10 cellular contexts compared by ENCODE assay signal in the genomic region with DNA sequence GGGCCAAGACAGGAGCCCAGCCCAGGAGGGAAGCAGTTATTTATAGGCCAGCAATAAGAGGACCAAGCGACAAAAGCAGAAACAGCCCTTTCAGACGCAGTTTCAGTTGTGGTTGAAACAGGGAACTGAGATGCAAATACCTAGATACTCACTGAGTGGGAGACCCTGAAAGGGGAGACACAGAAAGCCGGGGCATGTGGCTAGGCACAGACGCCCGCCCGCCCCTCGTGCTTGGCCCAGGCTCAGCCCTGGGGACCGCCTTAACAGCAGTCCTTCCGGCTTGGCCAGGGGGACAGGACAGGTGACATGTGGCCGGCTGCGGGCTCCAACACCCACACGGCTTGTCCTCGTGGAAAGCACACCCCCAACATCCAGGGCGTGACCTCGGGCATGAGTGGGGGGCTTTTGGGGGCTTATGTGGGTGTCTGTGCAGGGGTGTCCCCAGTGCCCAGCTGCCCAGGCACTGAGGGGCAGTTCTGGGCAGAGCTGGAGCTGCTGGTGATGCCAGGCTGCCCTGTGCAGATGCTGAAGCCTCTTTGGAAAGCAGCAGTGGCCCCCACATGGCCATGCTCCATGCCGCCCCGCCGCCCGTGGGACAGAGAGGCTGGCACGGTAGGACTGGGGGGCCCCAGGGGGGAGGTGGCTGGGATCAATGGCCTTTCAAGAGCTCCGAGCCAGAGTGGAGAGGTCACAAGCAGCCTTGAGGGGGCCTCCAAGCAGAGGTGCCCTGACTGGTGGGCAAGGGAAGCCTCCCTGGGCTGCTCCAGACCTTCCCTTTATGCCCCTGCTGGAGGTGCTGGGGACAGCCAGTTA. TPM values are rescaled to one million over a fixed set of nuclear protein-coding genes. Genes with fewer than 3 reads are reported as not detected.
DNase-seq lines count a peak whose midpoint lies in the region; ATAC-seq and TF ChIP-seq lines count a peak whose summit lies in the region.
"Had no signal": no experiment of that assay in that cellular context is flagged by ENCODE, and none has a peak within 500 bp of the region (broad histone marks: within the 10 kb centered on the region; RNA-seq: fewer than 3 reads in every experiment).

No MANE protein-coding gene starts in this region.

- H3K79me2 ChIP-seq in PC-9 (ENCODE audit: low read depth) = no peaks in the 10 kb centered on the region

- peak; percentile 65 for ATAC-seq in HG02970 (IDR thresholded peaks at IDR 0.05; ENCODE audit: low FRiP score, unreplicated experiment)
- peak; percentile 84 for ATAC-seq in stimulated activated memory B cell treated with anti-CD40 and anti-IgM and Interleukin-4, amounts not matched to agents 10 μg/mL and 1 μg/mL and 100 μg/mL, for 72 hours

- no peak overlapping the region for H3K27ac ChIP-seq in PC-9
- H3K27ac ChIP-seq: A549, neutrophil had no signal

- no peaks in the 10 kb centered on the region for H4K20me1 ChIP-seq in PC-9 (ENCODE audit: insufficient read depth)

- H3K4me1 Mint-ChIP-seq in stimulated activated memory B cell treated with anti-CD40 and anti-IgM and Interleukin-4, amounts not matched to agents 10 μg/mL and 1 μg/mL and 100 μg/mL, for 72 hours = peaks cover 80% of the 10 kb centered on the region
- H3K4me1 Mint-ChIP-seq in activated CD4-positive, alpha-beta memory T cell treated with anti-CD3 and anti-CD28 coated beads, Interleukin-2, amount 10 ng/mL, durations not matched to agents 7 days and 5 days = no peaks in the 10 kb centered on the region

- no peaks in the 10 kb centered on the region for H3K36me3 ChIP-seq in PC-9 (ENCODE audit: low read depth)
- H3K36me3 ChIP-seq: neutrophil had no signal

- no peak overlapping the region for H3K4me2 ChIP-seq in PC-9
- H3K4me2 ChIP-seq: A549 had no signal

- H3K9me2 ChIP-seq in PC-9 (ENCODE audit: insufficient read depth) = no peaks in the 10 kb centered on the region

- peak overlapping the region; percentile 86 for H3K27ac Mint-ChIP-seq in stimulated activated memory B cell treated with anti-CD40 and anti-IgM and Interleukin-4, amounts not matched to agents 10 μg/mL and 1 μg/mL and 100 μg/mL, for 72 hours
- no peak overlapping the region for H3K27ac Mint-ChIP-seq in activated CD4-positive, alpha-beta memory T cell treated with anti-CD3 and anti-CD28 coated beads, Interleukin-2, amount 10 ng/mL, durations not matched to agents 7 days and 5 days

- H2AFZ ChIP-seq in PC-9 = no peak overlapping the region

- no TSS peak for BruUV-seq in PC-9 (replicated peaks; lab: Mats Ljungman, UMichigan)

- no peak overlapping the region for H3K4me3 ChIP-seq in PC-9
- H3K4me3 ChIP-seq: A549 had no signal

- no peaks in the 10 kb centered on the region for H3K27me3 Mint-ChIP-seq in stimulated activated memory B cell treated with anti-CD40 and anti-IgM and Interleukin-4, amounts not matched to agents 10 μg/mL and 1 μg/mL and 100 μg/mL, for 72 hours
- no peaks in the 10 kb centered on the region for H3K27me3 Mint-ChIP-seq in activated CD4-positive, alpha-beta memory T cell treated with anti-CD3 and anti-CD28 coated beads, Interleukin-2, amount 10 ng/mL, durations not matched to agents 7 days and 5 days

- intact Hi-C loops in PC-9 (cut with micrococcal nuclease; ENCODE audit: unreplicated experiment) = no loop called here

- POLR2A ChIA-PET in PC-9 (lab: Charles Lee; ENCODE audit: unreplicated experiment) = no interaction called here
- POLR2A ChIA-PET in activated CD4-positive, alpha-beta memory T cell treated with anti-CD3 and anti-CD28 coated beads, Interleukin-2, amount 10 ng/mL, durations not matched to agents 7 days and 5 days (lab: Charles Lee) = no interaction called here

- peak overlapping the region; percentile 85 for H3K4me3 Mint-ChIP-seq in stimulated activated memory B cell treated with anti-CD40 and anti-IgM and Interleukin-4, amounts not matched to agents 10 μg/mL and 1 μg/mL and 100 μg/mL, for 72 hours
- no peak overlapping the region for H3K4me3 Mint-ChIP-seq in activated CD4-positive, alpha-beta memory T cell treated with anti-CD3 and anti-CD28 coated beads, Interleukin-2, amount 10 ng/mL, durations not matched to agents 7 days and 5 days

- no peaks in the 10 kb centered on the region for H3K4me1 ChIP-seq in PC-9 (replicated peaks; ENCODE audit: insufficient read depth)
- H3K4me1 ChIP-seq: A549 had no signal

- peaks cover 10% of the 10 kb centered on the region for H3K36me3 Mint-ChIP-seq in stimulated activated memory B cell treated with anti-CD40 and anti-IgM and Interleukin-4, amounts not matched to agents 10 μg/mL and 1 μg/mL and 100 μg/mL, for 72 hours
- no peaks in the 10 kb centered on the region for H3K36me3 Mint-ChIP-seq in activated CD4-positive, alpha-beta memory T cell treated with anti-CD3 and anti-CD28 coated beads, Interleukin-2, amount 10 ng/mL, durations not matched to agents 7 days and 5 days (ENCODE audit: low read depth)

- no peaks in the 10 kb centered on the region; the same call in 1 of the 2 replicates for H3F3A ChIP-seq in PC-9 (ENCODE audit: insufficient read depth, low read depth)

- H3K27me3 ChIP-seq in PC-9 (ENCODE audit: insufficient read depth, low read depth) = no peaks in the 10 kb centered on the region; the same call in 1 of the 2 replicates

- no peak for TF ChIP-seq CTCF in PC-9 (conservative IDR thresholded peaks at IDR 0.05)

- DNase-seq in activated CD8-positive, alpha-beta memory T cell treated with anti-CD3 and anti-CD28 coated beads for 24 hours = peak; percentile 59
- no peak for DNase-seq in activated CD8-positive, alpha-beta memory T cell treated with anti-CD3 and anti-CD28 coated beads, Interleukin-2, amount 50 U/mL, for 4 hours
- DNase-seq in SIG-M5 (lab: John Stamatoyannopoulos, UW) (peak; percentile 66), PC-9 (no peak), NCI-H510A (lab: John Stamatoyannopoulos, UW) (no peak)
- no peak for DNase-seq in activated CD4-positive, alpha-beta memory T cell treated with anti-CD3 and anti-CD28 coated beads, Interleukin-2, amount 10 ng/mL, durations not matched to agents 7 days and 5 days

- H3K9me3 Mint-ChIP-seq in stimulated activated memory B cell treated with anti-CD40 and anti-IgM and Interleukin-4, amounts not matched to agents 10 μg/mL and 1 μg/mL and 100 μg/mL, for 72 hours = no peaks in the 10 kb centered on the region
- peaks cover 3% of the 10 kb centered on the region for H3K9me3 Mint-ChIP-seq in activated CD4-positive, alpha-beta memory T cell treated with anti-CD3 and anti-CD28 coated beads, Interleukin-2, amount 10 ng/mL, durations not matched to agents 7 days and 5 days

- CTCF ChIA-PET in PC-9 (lab: Charles Lee) = interaction anchor here (0.5 kb wide), 1 partner anchor 204 kb away, joined by 3 read pairs; no protein-coding TSS in a partner anchor
- CTCF ChIA-PET in activated CD4-positive, alpha-beta memory T cell treated with anti-CD3 and anti-CD28 coated beads, Interleukin-2, amount 10 ng/mL, durations not matched to agents 7 days and 5 days (lab: Charles Lee) = no interaction called here

- no peaks in the 10 kb centered on the region for H3K9me3 ChIP-seq in PC-9 (ENCODE audit: insufficient read depth, low read depth)
- H3K9me3 ChIP-seq: neutrophil had no signal

RNA-seq across cellular contexts. Expression of a gene that starts 2.1 kb away (rescaled TPM):
- total RNA-seq in PC-9 (2021) = 0.05 TPM in 1 of 2 replicates, not detected in the other
- total RNA-seq in activated CD4-positive, alpha-beta memory T cell treated with anti-CD3 and anti-CD28 coated beads, Interleukin-2, amount 10 ng/mL, durations not matched to agents 7 days and 5 days = not detected

RNA-seq across cellular contexts. Expression of a gene that starts 51.3 kb away (rescaled TPM):
- total RNA-seq in PC-9 (2021) = 30.8 and 38.9 TPM in 2 replicates
- total RNA-seq in activated CD4-positive, alpha-beta memory T cell treated with anti-CD3 and anti-CD28 coated beads, Interleukin-2, amount 10 ng/mL, durations not matched to agents 7 days and 5 days = not detected

RNA-seq across cellular contexts. Expression of a gene that starts 58.8 kb away (rescaled TPM):
- total RNA-seq in PC-9 (2021) = 12.5 and 12.6 TPM in 2 replicates
- total RNA-seq in activated CD4-positive, alpha-beta memory T cell treated with anti-CD3 and anti-CD28 coated beads, Interleukin-2, amount 10 ng/mL, durations not matched to agents 7 days and 5 days = under 1 TPM; 0.38 to 0.68 TPM

Comparison
In these comparisons a context has a peak if more than half of its experiments do, and no peak if none do; other contexts are left out.
1. DNase-seq: peak in activated CD8-positive, alpha-beta memory T cell treated with anti-CD3 and anti-CD28 coated beads for 24 hours (single experiment) and SIG-M5 (single experiment); none in activated CD8-positive, alpha-beta memory T cell treated with anti-CD3 and anti-CD28 coated beads, Interleukin-2, amount 50 U/mL, for 4 hours (single experiment), PC-9 (0 of 2), activated CD4-positive, alpha-beta memory T cell treated with anti-CD3 and anti-CD28 coated beads, Interleukin-2, amount 10 ng/mL, durations not matched to agents 7 days and 5 days (single experiment) and NCI-H510A (single experiment).
2. RNA of a gene that starts 51.3 kb away (total RNA-seq): 30.8 to 38.9 TPM in PC-9; not detected in activated CD4-positive, alpha-beta memory T cell treated with anti-CD3 and anti-CD28 coated beads, Interleukin-2, amount 10 ng/mL, durations not matched to agents 7 days and 5 days; every median in the first group is over 10 times any median in the second.